ENCODE assay signal across 28 cellular contexts in the genomic region with DNA sequence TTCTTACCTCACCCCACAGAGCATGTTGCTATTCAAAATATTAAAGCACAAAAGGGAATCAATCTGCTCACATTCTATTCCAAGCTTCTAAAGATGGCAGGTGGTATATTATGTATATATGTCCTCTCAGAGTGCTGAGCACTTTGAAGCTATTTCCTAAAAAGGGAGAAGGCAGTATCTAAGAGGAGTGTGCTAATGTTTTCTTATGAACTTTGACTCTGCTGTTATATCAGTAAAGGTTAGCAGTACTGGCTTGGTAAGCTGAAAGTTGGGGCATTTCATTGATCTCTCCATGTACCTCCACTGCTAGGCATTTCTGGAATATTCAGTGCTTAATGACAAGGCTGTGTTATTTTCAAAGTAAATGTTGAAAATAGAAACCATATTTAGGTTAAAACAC.
"Had no signal": no experiment of that assay in that cellular context is flagged by ENCODE, and none has a peak within 500 bp of the region (broad histone marks: within the 10 kb centered on the region; RNA-seq: fewer than 3 reads in every experiment).

No MANE protein-coding gene starts in this region.

- H3K27ac ChIP-seq: adrenal gland, SK-N-MC had no signal

- H3K4me3 Mint-ChIP-seq: activated CD8-positive, alpha-beta T cell treated with anti-CD3 and anti-CD28 coated beads, Interleukin-2, amount 10 ng/mL, durations not matched to agents 7 days and 5 days; activated naive CD4-positive, alpha-beta T cell treated with anti-CD3 and anti-CD28 coated beads for 36 hours; activated naive CD8-positive, alpha-beta T cell; T-cell; WTC11 had no signal

- H3K4me3 ChIP-seq: adrenal gland, K562, SK-N-MC had no signal

- H3K9me3 Mint-ChIP-seq: T-cell had no signal

- H3K36me3 ChIP-seq: adrenal gland had no signal

- ATAC-seq: activated CD8-positive, alpha-beta T cell treated with anti-CD3 and anti-CD28 coated beads, Interleukin-2, amount 10 ng/mL, durations not matched to agents 7 days and 5 days; K562; Panc1; Right ventricle myocardium inferior; T-cell; WTC11 had no signal

- H3K9me3 ChIP-seq: adrenal gland had no signal

- H3K27me3 ChIP-seq: adrenal gland had no signal

- H3K27me3 Mint-ChIP-seq: activated naive CD8-positive, alpha-beta T cell; T-cell had no signal

- H3K4me1 ChIP-seq: adrenal gland had no signal

- H3K27ac Mint-ChIP-seq: activated CD8-positive, alpha-beta T cell treated with anti-CD3 and anti-CD28 coated beads, Interleukin-2, amount 10 ng/mL, durations not matched to agents 7 days and 5 days; activated naive CD4-positive, alpha-beta T cell treated with anti-CD3 and anti-CD28 coated beads for 36 hours; activated naive CD8-positive, alpha-beta T cell; T-cell; WTC11 had no signal

- DNase-seq: activated CD4-positive, alpha-beta T cell treated with anti-CD3 and anti-CD28 coated beads for 48 hours; activated CD4-positive, alpha-beta T cell treated with anti-CD3 and anti-CD28 coated beads, Interleukin-2, amount 50 U/mL, for 4 hours; activated CD4-positive, CD25-positive, alpha-beta regulatory T cell treated with anti-CD3 and anti-CD28 coated beads, Interleukin-2, amount 50 U/mL, for 72 hours; activated CD8-positive, alpha-beta memory T cell treated with anti-CD3 and anti-CD28 coated beads, Interleukin-2, amount 50 U/mL, for 48 hours; activated CD8-positive, alpha-beta T cell treated with anti-CD3 and anti-CD28 coated beads, Interleukin-2, amount 10 ng/mL, durations not matched to agents 7 days and 5 days; activated effector memory CD4-positive, alpha-beta T cell treated with anti-CD3 and anti-CD28 coated beads, Interleukin-2, amount 50 U/mL, for 16 hours; activated naive CD4-positive, alpha-beta T cell treated with anti-CD3 and anti-CD28 coated beads for 36 hours; activated T-cell treated with anti-CD3 and anti-CD28 coated beads, Interleukin-2, amount 50 U/mL, for 1 hour; adrenal gland; anterior cingulate cortex; cerebellar nuclear complex; Kasumi-1; NCI-H1092; NCI-H1417; NCI-H1930; NCI-H2171; NCI-H2227 treated with DMSO at 0.1 percent for 48 hours; NCI-H446 treated with DMSO at 0.1 percent for 48 hours; NCI-H524 treated with DMSO at 0.1 percent for 48 hours; NCI-H774; RPMI8226; T-cell had no signal
